In the genomic region with DNA sequence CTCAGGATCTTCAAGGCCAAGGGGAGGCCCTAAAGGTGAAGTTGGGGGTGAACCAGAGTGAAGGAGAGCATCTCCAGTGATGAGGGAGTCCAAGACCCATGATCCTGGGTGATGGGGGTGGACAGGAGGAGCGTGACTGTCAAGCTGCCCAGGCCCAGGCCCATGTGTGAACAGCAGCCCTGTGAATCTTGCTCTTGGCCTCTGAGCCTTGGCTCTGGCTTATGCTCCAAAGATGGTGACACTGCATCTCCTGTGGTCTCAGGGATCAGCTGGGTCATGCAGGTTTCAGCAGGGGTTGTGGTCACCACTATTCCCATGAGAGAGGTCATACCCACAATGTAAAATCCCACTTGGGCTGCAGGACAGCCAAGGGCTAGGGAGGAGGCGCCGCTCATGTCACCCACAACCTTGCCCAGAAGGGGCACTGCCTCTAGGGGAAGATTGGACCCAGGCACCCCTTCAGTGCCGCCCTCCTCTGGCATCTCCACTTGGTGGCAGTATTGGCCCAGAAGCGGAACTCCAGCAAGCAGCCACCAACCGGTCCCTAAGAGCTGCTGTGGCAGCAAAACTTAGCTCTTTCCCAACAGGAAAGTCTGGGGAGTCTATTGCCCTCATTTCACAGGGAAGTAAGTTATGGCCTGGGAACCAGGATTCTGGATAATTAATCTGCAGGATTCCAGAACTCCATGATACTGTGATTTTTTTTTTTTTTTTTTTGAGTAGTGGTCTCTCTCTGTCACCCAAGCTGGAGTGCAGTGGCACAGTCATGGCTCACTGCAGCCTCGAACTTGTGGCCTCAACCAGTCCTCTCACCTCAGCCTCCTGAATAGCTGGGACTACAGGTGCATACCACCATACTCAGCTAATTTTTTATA, we compare ENCODE assay signal across 8 cellular contexts. TPM values are rescaled to one million over a fixed set of nuclear protein-coding genes. Genes with fewer than 3 reads are reported as not detected.
DNase-seq lines count a peak whose midpoint lies in the region; ATAC-seq and TF ChIP-seq lines count a peak whose summit lies in the region.

No MANE protein-coding gene starts in this region.

- intact Hi-C loops in colonic mucosa (cut with DNase I), result no loop called here

- H3K36me3 ChIP-seq in colonic mucosa (no peaks in the 10 kb centered on the region), liver (ENCODE audit: control insufficient read depth in 4 of 4, insufficient read depth in 3 of 4, low read depth in 1 of 4, low read length in 3 of 4) (no peaks in the 10 kb centered on the region)

- TF ChIP-seq CTCF in colonic mucosa (IDR thresholded peaks at IDR 0.05) (peak; percentile 58), liver (IDR thresholded peaks at IDR 0.05; ENCODE audit: low read depth, low read length, missing input control) (peak; percentile 73)

- ATAC-seq in GM18508 (IDR thresholded peaks at IDR 0.05; ENCODE audit: insufficient read depth, unreplicated experiment) (peak; percentile 58), HG03060 (IDR thresholded peaks at IDR 0.05; ENCODE audit: low read depth, unreplicated experiment) (peak; percentile 52)

- H3K4me3 ChIP-seq in colonic mucosa, result no peak overlapping the region
- no peak overlapping the region for H3K4me3 ChIP-seq in liver (ENCODE audit: low read depth in 1 of 3, low read length in 3 of 3)

- 21% methylated on average over 7 of the region's 7 CpGs for WGBS in liver

- TF ChIP-seq RAD21 in liver (IDR thresholded peaks at IDR 0.05), result peak; percentile 80 to 91

- H3K4me1 ChIP-seq in colonic mucosa (no peaks in the 10 kb centered on the region), liver (ENCODE audit: control insufficient read depth in 4 of 4, insufficient read depth in 4 of 4, low read length in 3 of 4) (no peaks in the 10 kb centered on the region)

- in situ Hi-C loops in ACHN (cut with HindIII; ENCODE audit: low pct_ligation_motif_present, low pct_unique_long_range_greater_than_20kb, low sequenced_read_pairs), result no loop called here

- no peaks in the 10 kb centered on the region for H3K9me3 ChIP-seq in colonic mucosa
- H3K9me3 ChIP-seq in liver (ENCODE audit: control insufficient read depth in 4 of 4, low read length in 3 of 4), result peaks cover 0 to 17% (median 4%) of the 10 kb centered on the region in 4 donors

- peak; percentile 84 for DNase-seq in ACHN
- peak; percentile 61 for DNase-seq in NCI-H2196 treated with DMSO at 0.1 percent for 48 hours (lab: John Stamatoyannopoulos, UW; ENCODE audit: unreplicated experiment)
- DNase-seq in activated CD4-positive, CD25-positive, alpha-beta regulatory T cell treated with anti-CD3 and anti-CD28 coated beads, Interleukin-2, amount 50 U/mL, for 72 hours, result peak; percentile 55
- peak; percentile 67 for DNase-seq in colonic mucosa
- peak; percentile 28 for DNase-seq in stimulated activated CD8-positive, alpha-beta memory T cell treated with anti-CD3 and anti-CD28 coated beads, Interleukin-12 subunit alpha, Interleukin-12 subunit beta, amount 100 ng/mL, for 4 hours (ENCODE audit: low read depth)

- H3K27ac ChIP-seq in colonic mucosa, result no peak overlapping the region
- no peak overlapping the region for H3K27ac ChIP-seq in liver (ENCODE audit: low read depth in 1 of 2, low read length in 2 of 2)

- H3K27me3 ChIP-seq in colonic mucosa, result peaks cover 10% of the 10 kb centered on the region
- H3K27me3 ChIP-seq in liver (ENCODE audit: control insufficient read depth in 4 of 4, insufficient read depth in 4 of 4, low read length in 3 of 4), result peaks cover 0 to 4% (median 2%) of the 10 kb centered on the region in 4 donors

- no peak overlapping the region for H3K9ac ChIP-seq in colonic mucosa (ENCODE audit: low read depth in 2 of 2, low read length in 2 of 2)
- no peak overlapping the region for H3K9ac ChIP-seq in liver (ENCODE audit: low read depth in 1 of 2, low read length in 2 of 2)

TF ChIP-seq in liver, 16 proteins besides CTCF, POLR2A, EP300 and RAD21:
- TF ChIP-seq, protein P1, sequence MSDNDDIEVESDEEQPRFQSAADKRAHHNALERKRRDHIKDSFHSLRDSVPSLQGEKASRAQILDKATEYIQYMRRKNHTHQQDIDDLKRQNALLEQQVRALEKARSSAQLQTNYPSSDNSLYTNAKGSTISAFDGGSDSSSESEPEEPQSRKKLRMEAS (IDR thresholded peaks at IDR 0.05), result no peak
- TF ChIP-seq HNF4A (conservative IDR thresholded peaks at IDR 0.05) (peak in 1 of 2 donors; percentile 24), SP1 (IDR thresholded peaks at IDR 0.05) (no peak), NR2F2 (IDR thresholded peaks at IDR 0.05) (no peak), RXRA (IDR thresholded peaks at IDR 0.05) (peak in 1 of 2 donors; percentile 20)

RNA-seq across cellular contexts. Expression of gene WNT3A, which starts 7.5 kb away (rescaled TPM):
- total RNA-seq in colonic mucosa, result not detected
- total RNA-seq in liver, result not detected
- not detected for polyA plus RNA-seq in liver

RNA-seq across cellular contexts. Expression of gene WNT9A, which starts 51.6 kb away (rescaled TPM):
- total RNA-seq in colonic mucosa (1 to 10 TPM; 2.6 to 3.3 TPM), liver (under 1 TPM in 1 of 2 donors, not detected in 1; 0.08 TPM)
- polyA plus RNA-seq in liver, result under 1 TPM in 1 of 2 donors, not detected in 1; 0.03 TPM

Comparison
In these comparisons a context has a peak if more than half of its experiments do, and no peak if none do; other contexts are left out.
1. DNase-seq: peak in every context shown above with its lines; median percentile 84 in ACHN; 67 in colonic mucosa; 61 in NCI-H2196 treated with DMSO at 0.1 percent for 48 hours; 55 in activated CD4-positive, CD25-positive, alpha-beta regulatory T cell treated with anti-CD3 and anti-CD28 coated beads, Interleukin-2, amount 50 U/mL, for 72 hours; 28 in stimulated activated CD8-positive, alpha-beta memory T cell treated with anti-CD3 and anti-CD28 coated beads, Interleukin-12 subunit alpha, Interleukin-12 subunit beta, amount 100 ng/mL, for 4 hours.